In genomic region chr17:28334176-28334575, GRCh38 we compare ENCODE assay signal across 7 cellular contexts. TPM values are rescaled to one million over a fixed set of nuclear protein-coding genes. Genes with fewer than 3 reads are reported as not detected.
DNase-seq lines count a peak whose midpoint lies in the region; ATAC-seq and TF ChIP-seq lines count a peak whose summit lies in the region.

No MANE protein-coding gene starts in this region.

- H3K27me3 ChIP-seq in SU-DHL-6 (ENCODE audit: low read length): no peaks in the 10 kb centered on the region

- TF ChIP-seq CTCF in HFF-Myc (IDR thresholded peaks at IDR 0.05; ENCODE audit: low read depth, low read length, missing control alignments): no peak
- no peak for TF ChIP-seq CTCF in SU-DHL-6 (IDR thresholded peaks at IDR 0.05; ENCODE audit: insufficient read depth, low read length, poor library complexity, severe bottlenecking)
- TF ChIP-seq CTCF in fibroblast of pulmonary artery (IDR thresholded peaks at IDR 0.05; ENCODE audit: low read length, missing control alignments): no peak

- peak overlapping the region; percentile 96 for H3K4me3 ChIP-seq in HFF-Myc (replicated peaks; ENCODE audit: low read depth, low read length)
- H3K4me3 ChIP-seq in SU-DHL-6 (ENCODE audit: insufficient read depth, low read length, poor library complexity, severe bottlenecking): no peak overlapping the region
- H3K4me3 ChIP-seq in fibroblast of pulmonary artery (replicated peaks; ENCODE audit: low read depth, low read length): peak overlapping the region; percentile 97
- H3K4me3 ChIP-seq in skin epidermis: peak overlapping the region; percentile 79 to 99 (median 93)

- no peaks in the 10 kb centered on the region for H3K9me3 ChIP-seq in SU-DHL-6 (ENCODE audit: insufficient read depth, low read length)

- H3K36me3 ChIP-seq in SU-DHL-6 (ENCODE audit: low read length): no peaks in the 10 kb centered on the region

- H3K9me2 ChIP-seq in SU-DHL-6 (replicated peaks; ENCODE audit: insufficient read depth, low read length): no peaks in the 10 kb centered on the region

- H3K4me2 ChIP-seq in SU-DHL-6 (ENCODE audit: low read depth, low read length, poor library complexity, severe bottlenecking): peak overlapping the region; percentile 71

- H4K20me1 ChIP-seq in SU-DHL-6 (ENCODE audit: low read depth, low read length): no peaks in the 10 kb centered on the region

- H3K27ac ChIP-seq in SU-DHL-6 (ENCODE audit: low read depth, low read length): no peak overlapping the region
- H3K27ac ChIP-seq in skin epidermis: peak overlapping the region in 11 of 21 experiments; percentile 91 to 99 (median 98)

- ATAC-seq in GM19351 (IDR thresholded peaks at IDR 0.05; ENCODE audit: unreplicated experiment): no peak
- ATAC-seq in GM18858 (IDR thresholded peaks at IDR 0.05; ENCODE audit: unreplicated experiment): no peak

- no peaks in the 10 kb centered on the region for H3F3A ChIP-seq in SU-DHL-6 (ENCODE audit: insufficient read depth)

- H2AFZ ChIP-seq in SU-DHL-6 (ENCODE audit: low read depth, low read length, severe bottlenecking): no peak overlapping the region

- H3K79me2 ChIP-seq in SU-DHL-6 (ENCODE audit: insufficient read depth, low read length): peaks cover 4% of the 10 kb centered on the region; the same call in 1 of the 2 replicates

- H3K9ac ChIP-seq in SU-DHL-6 (ENCODE audit: low read length): no peak overlapping the region

- DNase-seq in HFF-Myc (ENCODE audit: extremely low read depth, low read depth) (no peak), fibroblast of pulmonary artery (ENCODE audit: low read depth) (peak; percentile 52), HT-29 (ENCODE audit: low spot score) (no peak)

RNA-seq across cellular contexts. Expression of gene IFT20, which starts 1.1 kb away (rescaled TPM):
- 28.0 and 33.2 TPM in 2 replicates for total RNA-seq in HT-29 (2014; rRNA removed; shearing (Covaris generic))

RNA-seq across cellular contexts. Expression of gene TNFAIP1, which starts 1.4 kb away (rescaled TPM):
- 32.8 and 36.8 TPM in 2 replicates for total RNA-seq in HT-29 (2014; rRNA removed; shearing (Covaris generic))

RNA-seq across cellular contexts. Expression of gene TMEM97, which starts 15.2 kb away (rescaled TPM):
- total RNA-seq in HT-29 (2014; rRNA removed; shearing (Covaris generic)): 151 TPM in 2 replicates

RNA-seq across cellular contexts. Expression of gene POLDIP2, which starts 23.2 kb away (rescaled TPM):
- total RNA-seq in HT-29 (2014; rRNA removed; shearing (Covaris generic)): 146 and 158 TPM in 2 replicates

RNA-seq across cellular contexts. Expression of gene SEBOX, which starts 30.8 kb away (rescaled TPM):
- total RNA-seq in HT-29 (2014; rRNA removed; shearing (Covaris generic)): not detected in 2 replicates
